ENCODE assay signal across 1 cellular context in genomic region chr14:45679852-45680251, GRCh38.
TF ChIP-seq lines count a peak whose summit lies in the region.

No MANE protein-coding gene starts in this region.

TF ChIP-seq in Ishikawa, 13 proteins besides CTCF, POLR2A, EP300 and RAD21 (continued from another document):
- no peak for TF ChIP-seq EGR1 (IDR thresholded peaks at IDR 0.05)
- TF ChIP-seq ZBTB7A (IDR thresholded peaks at IDR 0.05; ENCODE audit: low read depth) = no peak
- 0 out of 2 replicates have a peak, but pooled peaks have one; percentile 16 for TF ChIP-seq FOXM1 (IDR thresholded peaks at IDR 0.05; ENCODE audit: borderline replicate concordance, low read depth)
- no peak for TF ChIP-seq YY1 (IDR thresholded peaks at IDR 0.05; ENCODE audit: low read depth)
- TF ChIP-seq MAX (IDR thresholded peaks at IDR 0.05) = no peak
- peak; percentile 55; the same call in 1 of the 2 replicates for TF ChIP-seq TEAD4 (IDR thresholded peaks at IDR 0.05)
- no peak for TF ChIP-seq CREB1 (IDR thresholded peaks at IDR 0.05; ENCODE audit: low read depth)
- TF ChIP-seq NFIC (IDR thresholded peaks at IDR 0.05) = no peak
- TF ChIP-seq TCF12 (IDR thresholded peaks at IDR 0.05; ENCODE audit: low read depth) = no peak
TF ChIP-seq in Ishikawa: peak in this region for 2.
